ENCODE assay signal across 8 cellular contexts in the genomic region with DNA sequence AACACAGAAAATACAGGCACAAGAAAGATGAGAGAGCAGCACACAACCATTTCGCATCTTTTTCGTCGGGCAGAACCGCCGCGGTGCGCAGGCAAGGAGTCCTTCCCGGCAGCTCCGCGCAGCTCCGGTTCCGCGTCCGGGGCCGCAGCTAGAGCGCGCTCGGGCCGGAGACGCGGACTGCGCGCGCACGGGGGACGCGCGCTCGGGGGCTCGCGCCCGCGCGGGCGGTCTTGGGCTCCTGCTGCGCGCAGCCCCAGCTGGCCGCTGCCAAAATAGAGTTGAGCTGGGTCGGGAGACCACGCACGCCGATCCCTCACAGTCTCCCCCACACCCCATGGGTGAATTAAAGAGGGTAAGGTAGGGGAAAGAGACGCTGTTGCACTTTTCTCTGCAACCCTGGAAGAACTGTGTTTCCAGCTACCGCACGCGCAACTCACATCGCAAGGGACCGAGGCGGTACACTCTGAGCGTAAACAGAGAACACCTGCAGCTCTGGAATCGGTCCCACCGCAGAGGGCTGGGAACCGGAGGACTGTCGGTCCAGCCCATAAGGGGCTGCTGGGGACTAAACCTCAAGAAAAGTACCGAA. TPM values are rescaled to one million over a fixed set of nuclear protein-coding genes. Genes with fewer than 3 reads are reported as not detected.
A peak's percentile ranks its signal among the peaks of the same experiment; 100 is the strongest.
DNase-seq lines count a peak whose midpoint lies in the region; ATAC-seq and TF ChIP-seq lines count a peak whose summit lies in the region.

No MANE protein-coding gene starts in this region.

- H3K27ac ChIP-seq in thoracic aorta, result no peak overlapping the region

- H3K4me3 ChIP-seq in thoracic aorta, result peak overlapping the region; percentile 59

- peak; percentile 44 for ATAC-seq in Right ventricle myocardium inferior
- ATAC-seq in left colon, result peak; percentile 56
- no peak for ATAC-seq in thoracic aorta (ENCODE audit: insufficient number of reproducible peaks, low FRiP score, low read depth)

- H3K36me3 ChIP-seq in thoracic aorta, result no peaks in the 10 kb centered on the region

- peaks cover 0 to 11% of the 10 kb centered on the region in 2 donors for H3K4me1 ChIP-seq in thoracic aorta (ENCODE audit: control insufficient read depth in 1 of 2, low read depth in 2 of 2)

- intact Hi-C loops in Right ventricle myocardium inferior (cut with DNase I), result no loop called here
- intact Hi-C loops in cardiac septum (cut with DNase I), result no loop called here
- intact Hi-C loops in left colon (cut with DNase I, micrococcal nuclease), result no loop called here

- no peaks in the 10 kb centered on the region for H3K9me3 ChIP-seq in thoracic aorta

- H3K27me3 ChIP-seq in thoracic aorta (replicated peaks; ENCODE audit: insufficient read depth), result peaks cover 8% of the 10 kb centered on the region

- no peak for TF ChIP-seq CTCF in thoracic aorta (IDR thresholded peaks at IDR 0.05)

- DNase-seq in Right ventricle myocardium inferior (ENCODE audit: missing footprints), result no peak
- no peak for DNase-seq in cardiac septum (ENCODE audit: low spot score)
- DNase-seq in NCI-H748 (lab: John Stamatoyannopoulos, UW; ENCODE audit: unreplicated experiment), result peak; percentile 70
- peak; percentile 87 for DNase-seq in T47D (ENCODE audit: low read depth in 1 of 2, low spot score in 1 of 2)
- peak; percentile 33 to 62 for DNase-seq in left colon
- DNase-seq in thoracic aorta (ENCODE audit: low spot score), result no peak
- DNase-seq in stimulated activated naive CD4-positive, alpha-beta T cell (lab: John Stamatoyannopoulos, UW), result no peak
- no peak for DNase-seq in activated CD4-positive, alpha-beta T cell treated with anti-CD3 and anti-CD28 coated beads for 4 hours

- in situ Hi-C loops in T47D (cut with HindIII; ENCODE audit: low pct_unique_long_range_greater_than_20kb, low sequenced_read_pairs), result no loop called here

RNA-seq across cellular contexts. Expression of a gene that starts 1.6 kb away (rescaled TPM):
- total RNA-seq in Right ventricle myocardium inferior (1.6 TPM), cardiac septum (0.89 TPM), left colon (10 to 100 TPM; 51.1 to 53.6 TPM), thoracic aorta (1 to 10 TPM; 2.7 to 3.6 TPM)

Comparison
In these comparisons a context has a peak if more than half of its experiments do, and no peak if none do; other contexts are left out.
1. DNase-seq: peak in NCI-H748 (single experiment), T47D (2 of 2) and left colon (2 of 2); none in Right ventricle myocardium inferior (single experiment), cardiac septum (single experiment), thoracic aorta (single experiment), stimulated activated naive CD4-positive, alpha-beta T cell (0 of 6) and activated CD4-positive, alpha-beta T cell treated with anti-CD3 and anti-CD28 coated beads for 4 hours (0 of 2).
2. RNA of a gene that starts 1.6 kb away (total RNA-seq): 51.1 to 53.6 TPM in left colon; 2.7 to 3.6 TPM in thoracic aorta, 1.6 TPM in Right ventricle myocardium inferior (single experiment) and 0.89 TPM in cardiac septum (single experiment); every median in the first group is over 10 times any median in the second.